Comparison of ENCODE assay signal across 12 cellular contexts in genomic region chr22:47333625-47334024, GRCh38.
DNase-seq lines count a peak whose midpoint lies in the region; ATAC-seq and TF ChIP-seq lines count a peak whose summit lies in the region.
"Had no signal": no experiment of that assay in that cellular context is flagged by ENCODE, and none has a peak within 500 bp of the region (broad histone marks: within the 10 kb centered on the region; RNA-seq: fewer than 3 reads in every experiment).

No MANE protein-coding gene starts in this region.

- no peak for TF ChIP-seq CTCF in fibroblast of mammary gland (conservative IDR thresholded peaks at IDR 0.05; ENCODE audit: control insufficient read depth, insufficient read depth, low read depth, low read length)

- no peak overlapping the region for H3K4me3 ChIP-seq in fibroblast of mammary gland (ENCODE audit: control insufficient read depth, low read depth, low read length)
- H3K4me3 ChIP-seq: BLaER1 treated with 17β-estradiol and CSF1 and Interleukin-3, amounts not matched to agents 10 nM and 100 nM had no signal

- in situ Hi-C loops in KBM-7 (cut with MboI; ENCODE audit: low pct_unique_long_range_greater_than_20kb, low sequenced_read_pairs): no loop called here

- no peak for ATAC-seq in GM19351 (IDR thresholded peaks at IDR 0.05; ENCODE audit: unreplicated experiment)

- DNase-seq in AG08396 (ENCODE audit: low spot score) (peak; percentile 20), KBM-7 (peak; percentile 2), OCI-M1 (lab: John Stamatoyannopoulos, UW) (peak; percentile 1), fibroblast of mammary gland (ENCODE audit: low read depth) (peak; percentile 75), iPS-NIHi7 (ENCODE audit: extremely low spot score) (no peak), hypothalamus (lab: John Stamatoyannopoulos, UW) (no peak)
- no peak for DNase-seq in activated CD4-positive, alpha-beta T cell treated with anti-CD3 and anti-CD28 coated beads for 1 hour
- DNase-seq: effector CD8-positive, alpha-beta T cell; kidney; NCI-H2227 treated with DMSO at 0.1 percent for 48 hours had no signal

Comparison
In these comparisons a context has a peak if more than half of its experiments do, and no peak if none do; other contexts are left out.
1. DNase-seq: peak in AG08396 (single experiment), KBM-7 (single experiment), OCI-M1 (single experiment) and fibroblast of mammary gland (single experiment); none in activated CD4-positive, alpha-beta T cell treated with anti-CD3 and anti-CD28 coated beads for 1 hour (single experiment), iPS-NIHi7 (single experiment) and hypothalamus (0 of 51).